Comparison of ENCODE assay signal across 22 cellular contexts in genomic region chr4:68599150-68599549, GRCh38. TPM values are rescaled to one million over a fixed set of nuclear protein-coding genes. Genes with fewer than 3 reads are reported as not detected.
DNase-seq lines count a peak whose midpoint lies in the region; ATAC-seq and TF ChIP-seq lines count a peak whose summit lies in the region.
"Had no signal": no experiment of that assay in that cellular context is flagged by ENCODE, and none has a peak within 500 bp of the region (broad histone marks: within the 10 kb centered on the region; RNA-seq: fewer than 3 reads in every experiment).

No MANE protein-coding gene starts in this region.

- H3K36me3 Mint-ChIP-seq in MCF 10A (ENCODE audit: insufficient read depth, unreplicated experiment) = no peaks in the 10 kb centered on the region

- H4K20me1 ChIP-seq in PC-3 (ENCODE audit: low read length) = no peaks in the 10 kb centered on the region

- H3K36me3 ChIP-seq in breast epithelium (no peaks in the 10 kb centered on the region), PC-3 (ENCODE audit: low read depth, low read length) (no peaks in the 10 kb centered on the region), liver (ENCODE audit: control insufficient read depth in 4 of 4, insufficient read depth in 3 of 4, low read depth in 1 of 4, low read length in 3 of 4) (no peaks in the 10 kb centered on the region)

- peak; percentile 8 for DNase-seq in MCF 10A (ENCODE audit: unreplicated experiment)
- DNase-seq in breast epithelium (ENCODE audit: low spot score in 2 of 2) = no peak
- peak; percentile 75 for DNase-seq in PC-3
- DNase-seq in midbrain (lab: John Stamatoyannopoulos, UW) = no peak
- no peak for DNase-seq in T1000 (lab: John Stamatoyannopoulos, UW)
- no peak for DNase-seq in OCI-M1 (lab: John Stamatoyannopoulos, UW)
- DNase-seq: Calu3, KG1, NCI-H1092, NCI-H1417 treated with DMSO at 0.1 percent for 48 hours, NCI-H187, NCI-H446, NCI-H524 treated with DMSO at 0.1 percent for 48 hours, NCI-H82, SHP77 had no signal

- WGBS in liver = 82% methylated on average over 3 of the region's 3 CpGs

- H3K27me3 ChIP-seq in breast epithelium = no peaks in the 10 kb centered on the region
- no peaks in the 10 kb centered on the region for H3K27me3 ChIP-seq in PC-3 (ENCODE audit: low read length)
- H3K27me3 ChIP-seq in liver (ENCODE audit: control insufficient read depth in 4 of 4, insufficient read depth in 4 of 4, low read length in 3 of 4) = no peaks in the 10 kb centered on the region

- peak overlapping the region; percentile 12; the same call in 1 of the 2 replicates for H2AFZ ChIP-seq in PC-3 (ENCODE audit: low read length)

- intact Hi-C loops in MCF 10A (cut with micrococcal nuclease) (no loop called here), breast epithelium (cut with DNase I; ENCODE audit: low total_unique reads) (no loop called here), PC-3 (cut with micrococcal nuclease) (loop anchor here (1.0 kb wide), 1 partner anchor 149 kb away; no protein-coding TSS in a partner anchor)

- peak; percentile 66 for ATAC-seq in PC-3
- ATAC-seq: Panc1 had no signal

- H3F3A ChIP-seq in PC-3 (ENCODE audit: low read length, unreplicated experiment) = no peaks in the 10 kb centered on the region

- H3K27me3 Mint-ChIP-seq in MCF 10A (ENCODE audit: insufficient read depth, unreplicated experiment) = no peaks in the 10 kb centered on the region

- peak overlapping the region; percentile 58 for H3K4me2 ChIP-seq in PC-3 (ENCODE audit: low read length)

- H3K79me2 ChIP-seq in PC-3 (ENCODE audit: low read length) = no peaks in the 10 kb centered on the region

- BruUV-seq in MCF 10A (replicated peaks; lab: Mats Ljungman, UMichigan) (no TSS peak), PC-3 (replicated peaks; lab: Mats Ljungman, UMichigan) (no TSS peak)

- TF ChIP-seq RAD21 in liver (IDR thresholded peaks at IDR 0.05) = no peak

- POLR2A ChIA-PET in MCF 10A (lab: Yijun Ruan, JAX) (no interaction called here), PC-3 (lab: Charles Lee; ENCODE audit: unreplicated experiment) (no interaction called here)

- H3K27ac ChIP-seq in breast epithelium (no peak overlapping the region), PC-3 (ENCODE audit: low read length) (peak overlapping the region; percentile 29), liver (ENCODE audit: low read depth in 1 of 2, low read length in 2 of 2) (no peak overlapping the region)
- H3K27ac ChIP-seq: RWPE1 had no signal

- H3K9ac ChIP-seq in PC-3 (ENCODE audit: low read length) = no peak overlapping the region
- H3K9ac ChIP-seq in liver (ENCODE audit: low read depth in 1 of 2, low read length in 2 of 2) = no peak overlapping the region

- no peak overlapping the region for H3K4me3 ChIP-seq in breast epithelium
- no peak overlapping the region for H3K4me3 ChIP-seq in PC-3 (ENCODE audit: low read length)
- H3K4me3 ChIP-seq in liver (ENCODE audit: low read depth in 1 of 3, low read length in 3 of 3) = no peak overlapping the region

- no peak overlapping the region for H3K27ac Mint-ChIP-seq in MCF 10A (ENCODE audit: low read depth, unreplicated experiment)

- H3K9me3 ChIP-seq in breast epithelium (no peaks in the 10 kb centered on the region), PC-3 (ENCODE audit: low read length) (no peaks in the 10 kb centered on the region), liver (ENCODE audit: control insufficient read depth in 4 of 4, low read length in 3 of 4) (no peaks in the 10 kb centered on the region)

- no peak for TF ChIP-seq POLR2A in breast epithelium (IDR thresholded peaks at IDR 0.05)

- CTCF ChIA-PET in MCF 10A (lab: Yijun Ruan, JAX) (no interaction called here), PC-3 (lab: Charles Lee) (no interaction called here)

- H3K9me3 Mint-ChIP-seq in MCF 10A (ENCODE audit: unreplicated experiment) = no peaks in the 10 kb centered on the region

- H3K4me1 ChIP-seq in breast epithelium = no peaks in the 10 kb centered on the region
- H3K4me1 ChIP-seq in PC-3 (ENCODE audit: insufficient read depth, low read length) = peaks cover 17% of the 10 kb centered on the region
- peaks cover 0 to 8% (median 2%) of the 10 kb centered on the region in 4 donors for H3K4me1 ChIP-seq in liver (ENCODE audit: control insufficient read depth in 4 of 4, insufficient read depth in 4 of 4, low read length in 3 of 4)

- TF ChIP-seq CTCF in MCF 10A (IDR thresholded peaks at IDR 0.05; ENCODE audit: unreplicated experiment) (no peak), breast epithelium (IDR thresholded peaks at IDR 0.05) (no peak), PC-3 (conservative IDR thresholded peaks at IDR 0.05; ENCODE audit: low read depth, low read length) (no peak), liver (IDR thresholded peaks at IDR 0.05; ENCODE audit: low read depth, low read length, missing input control) (no peak)

- H3K4me3 Mint-ChIP-seq in MCF 10A (ENCODE audit: unreplicated experiment) = no peak overlapping the region

- no peaks in the 10 kb centered on the region for H3K9me2 ChIP-seq in PC-3 (replicated peaks; ENCODE audit: low read length)

- no peaks in the 10 kb centered on the region for H3K4me1 Mint-ChIP-seq in MCF 10A (ENCODE audit: insufficient read depth, unreplicated experiment)

TF ChIP-seq in liver, 16 proteins besides CTCF, POLR2A, EP300 and RAD21:
- TF ChIP-seq JUND (IDR thresholded peaks at IDR 0.05) = peak; percentile 62 to 89
- TF ChIP-seq REST (IDR thresholded peaks at IDR 0.05) = no peak
- peak; percentile 56 for TF ChIP-seq FOXA2 (IDR thresholded peaks at IDR 0.05)
- TF ChIP-seq HNF4A (conservative IDR thresholded peaks at IDR 0.05) = peak in 1 of 2 donors; percentile 73
- TF ChIP-seq SP1 (IDR thresholded peaks at IDR 0.05) = no peak
- TF ChIP-seq YY1 (IDR thresholded peaks at IDR 0.05) = peak; percentile 8
- peak in 1 of 2 donors; percentile 32 for TF ChIP-seq RXRA (IDR thresholded peaks at IDR 0.05)
TF ChIP-seq in liver: peak in this region for 5.

RNA-seq across cellular contexts. Expression of gene UGT2B17, which starts 23.0 kb away (rescaled TPM):
- total RNA-seq in MCF 10A (2022) = not detected in 2 replicates
- total RNA-seq in breast epithelium = under 1 TPM in 1 of 3 donors, not detected in 2; 0.98 TPM
- total RNA-seq in PC-3 (2014; rRNA removed) = not detected in 2 replicates
- total RNA-seq in liver = 1 to 10 TPM in 1 of 2 donors, not detected in 1; 1.3 TPM
- 10 to 100 TPM in 1 of 2 donors, 1 to 10 TPM in 1; 4.7 to 17.2 TPM for polyA plus RNA-seq in liver
- total RNA-seq: A172, Calu3, G401, SK-MEL-5 had no signal
- polyA plus RNA-seq: BJ had no signal

Comparison
In these comparisons a context has a peak if more than half of its experiments do, and no peak if none do; other contexts are left out.
1. DNase-seq: peak in MCF 10A (single experiment) and PC-3 (single experiment); none in breast epithelium (0 of 2), midbrain (single experiment), T1000 (single experiment) and OCI-M1 (single experiment).